11 cellular contexts compared by ENCODE assay signal in genomic region chr3:141894524-141895176, GRCh38. TPM values are rescaled to one million over a fixed set of nuclear protein-coding genes. Genes with fewer than 3 reads are reported as not detected.
A peak's percentile ranks its signal among the peaks of the same experiment; 100 is the strongest.
DNase-seq lines count a peak whose midpoint lies in the region; ATAC-seq, FAIRE-seq and TF ChIP-seq lines count a peak whose summit lies in the region.
"Had no signal": no experiment of that assay in that cellular context is flagged by ENCODE, and none has a peak within 500 bp of the region (broad histone marks: within the 10 kb centered on the region; RNA-seq: fewer than 3 reads in every experiment).

No MANE protein-coding gene starts in this region.

- TF ChIP-seq RAD21 in Ishikawa (IDR thresholded peaks at IDR 0.05; ENCODE audit: low read depth) = no peak

- peaks cover 90% of the 10 kb centered on the region for H3K79me2 ChIP-seq in keratinocyte (ENCODE audit: control insufficient read depth, insufficient read depth, low read length)

- no peak overlapping the region for H3K4me3 ChIP-seq in keratinocyte (ENCODE audit: control insufficient read depth in 2 of 3, extremely low read depth in 1 of 3, insufficient read depth in 2 of 3, low read depth in 1 of 3, low read length in 3 of 3)
- H3K4me3 ChIP-seq in right atrium auricular region = no peak overlapping the region

- no peak overlapping the region for H3K27ac ChIP-seq in keratinocyte (ENCODE audit: control insufficient read depth, insufficient read depth, low read length)
- H3K27ac ChIP-seq in right atrium auricular region = no peak overlapping the region

- peak; percentile 29 for DNase-seq in AG08396 (ENCODE audit: low spot score)
- DNase-seq in amniotic stem cell (lab: John Stamatoyannopoulos, UW) = peak; percentile 47
- no peak for DNase-seq in keratinocyte (ENCODE audit: low read depth, low spot score)
- no peak for DNase-seq in DMS 273 (lab: John Stamatoyannopoulos, UW; ENCODE audit: unreplicated experiment)
- DNase-seq in right atrium auricular region (ENCODE audit: low spot score) = no peak
- no peak for DNase-seq in activated CD4-positive, alpha-beta T cell treated with anti-CD3 and anti-CD28 coated beads, Interleukin-2, amount 50 U/mL, for 48 hours
- DNase-seq: activated CD8-positive, alpha-beta memory T cell treated with anti-CD3 and anti-CD28 coated beads, Interleukin-2, amount 50 U/mL, for 4 hours; central memory CD4-positive, alpha-beta T cell; NCI-H524 treated with DMSO at 0.1 percent for 48 hours had no signal

- no peaks in the 10 kb centered on the region for H3K27me3 ChIP-seq in keratinocyte (ENCODE audit: control insufficient read depth, extremely low read depth, insufficient read depth, low read length)
- H3K27me3 ChIP-seq in right atrium auricular region = no peaks in the 10 kb centered on the region

- no peak for TF ChIP-seq EP300 in Ishikawa (IDR thresholded peaks at IDR 0.05; ENCODE audit: borderline replicate concordance)

- FAIRE-seq in keratinocyte (lab: Jason Lieb, UNC) = peak; percentile 20

- no peaks in the 10 kb centered on the region for H3K4me1 ChIP-seq in keratinocyte (ENCODE audit: control insufficient read depth, extremely low read depth, insufficient read depth, low read length)
- H3K4me1 ChIP-seq in right atrium auricular region = no peaks in the 10 kb centered on the region

- H3K36me3 ChIP-seq in keratinocyte (ENCODE audit: control insufficient read depth in 2 of 2, extremely low read depth in 1 of 2, insufficient read depth in 2 of 2, low read length in 2 of 2) (peaks cover 4 to 13% of the 10 kb centered on the region in 2 experiments), right atrium auricular region (no peaks in the 10 kb centered on the region)

- H3K9ac ChIP-seq in keratinocyte (ENCODE audit: control insufficient read depth, extremely low read depth, insufficient read depth, low read length) = no peak overlapping the region

- peaks cover 5% of the 10 kb centered on the region for H3K9me1 ChIP-seq in keratinocyte (ENCODE audit: control insufficient read depth, extremely low read depth, insufficient read depth, low read length)

- no peak overlapping the region for H3K4me2 ChIP-seq in keratinocyte (ENCODE audit: control insufficient read depth, extremely low read depth, insufficient read depth, low read depth, low read length)

- TF ChIP-seq CTCF in keratinocyte (optimal IDR thresholded peaks at IDR 0.05 in 1 of 3, IDR thresholded peaks at IDR 0.05 in 1 of 3, conservative IDR thresholded peaks at IDR 0.05 in 1 of 3; ENCODE audit: extremely low read depth in 1 of 3, insufficient read depth in 2 of 3, low read length in 3 of 3) (no peak), right atrium auricular region (IDR thresholded peaks at IDR 0.05) (no peak)

- ATAC-seq in HG02798 (IDR thresholded peaks at IDR 0.05; ENCODE audit: poor library complexity, unreplicated experiment) = no peak

- H4K20me1 ChIP-seq in keratinocyte (ENCODE audit: control insufficient read depth, extremely low read depth, insufficient read depth, low read length) = peaks cover 4% of the 10 kb centered on the region

- H3K9me3 ChIP-seq in keratinocyte (ENCODE audit: control insufficient read depth, low read depth, low read length) (no peaks in the 10 kb centered on the region), right atrium auricular region (no peaks in the 10 kb centered on the region)

- dilution Hi-C loops in keratinocyte (cut with MboI; ENCODE audit: extremely low pct_ligation_motif_present, low sequenced_read_pairs) = no loop called here

- H2AFZ ChIP-seq in keratinocyte (ENCODE audit: control insufficient read depth, low read length) = no peak overlapping the region

TF ChIP-seq in Ishikawa, 13 proteins besides CTCF, POLR2A, EP300 and RAD21:
- TF ChIP-seq CEBPB (IDR thresholded peaks at IDR 0.05) (peak; percentile 95), TAF1 (IDR thresholded peaks at IDR 0.05; ENCODE audit: low read depth) (no peak)

RNA-seq across cellular contexts. Expression of gene ATP1B3, which starts 18.2 kb away (rescaled TPM):
- 231 to 345 TPM (median 308 TPM) in 3 replicates for polyA plus RNA-seq in keratinocyte
- polyA plus RNA-seq in keratinocyte (2011; ENCODE audit: low read depth) = 171 TPM
- 226 and 445 TPM in 2 replicates for polyA plus RNA-seq in keratinocyte (2011; cell fraction: cytosol; rRNA removed)
- 446 and 608 TPM in 2 replicates for polyA plus RNA-seq in keratinocyte (2011; cell fraction: nucleus; rRNA removed)
- 221 and 278 TPM in 2 replicates for polyA plus RNA-seq in keratinocyte (2012; ENCODE audit: low replicate concordance)
- 67.4 to 328 TPM (median 134 TPM) in 3 replicates for polyA minus RNA-seq in keratinocyte
- 123 TPM for polyA minus RNA-seq in keratinocyte (2011; cell fraction: cytosol; rRNA and poly(A)+ RNA removed)
- polyA minus RNA-seq in keratinocyte (2011; cell fraction: nucleus; rRNA and poly(A)+ RNA removed) = 89.8 and 171 TPM in 2 replicates
- 10 to 100 TPM; 33.7 to 44.7 TPM for total RNA-seq in right atrium auricular region

Comparison
In these comparisons a context has a peak if more than half of its experiments do, and no peak if none do; other contexts are left out.
1. DNase-seq: peak in AG08396 (single experiment) and amniotic stem cell (single experiment); none in keratinocyte (single experiment), DMS 273 (single experiment), right atrium auricular region (single experiment) and activated CD4-positive, alpha-beta T cell treated with anti-CD3 and anti-CD28 coated beads, Interleukin-2, amount 50 U/mL, for 48 hours (0 of 2).